In genomic region chr17:8324132-8324531, GRCh38 we compare ENCODE assay signal across 19 cellular contexts. TPM values are rescaled to one million over a fixed set of nuclear protein-coding genes. Genes with fewer than 3 reads are reported as not detected.
DNase-seq lines count a peak whose midpoint lies in the region; TF ChIP-seq lines count a peak whose summit lies in the region.
"Had no signal": no experiment of that assay in that cellular context is flagged by ENCODE, and none has a peak within 500 bp of the region (broad histone marks: within the 10 kb centered on the region; RNA-seq: fewer than 3 reads in every experiment).

No MANE protein-coding gene starts in this region.

- H3K36me3 Mint-ChIP-seq in endothelial cell (ENCODE audit: low read depth, unreplicated experiment): peaks cover 36% of the 10 kb centered on the region
- no peaks in the 10 kb centered on the region for H3K36me3 Mint-ChIP-seq in activated CD4-positive, alpha-beta memory T cell treated with anti-CD3 and anti-CD28 coated beads for 36 hours
- H3K36me3 Mint-ChIP-seq: CD8-positive, alpha-beta T cell had no signal

- no peaks in the 10 kb centered on the region for H3K9me3 Mint-ChIP-seq in endothelial cell (ENCODE audit: unreplicated experiment)
- no peaks in the 10 kb centered on the region for H3K9me3 Mint-ChIP-seq in activated CD4-positive, alpha-beta memory T cell treated with anti-CD3 and anti-CD28 coated beads for 36 hours
- H3K9me3 Mint-ChIP-seq: CD8-positive, alpha-beta T cell had no signal

- H3K27me3 Mint-ChIP-seq in endothelial cell (ENCODE audit: unreplicated experiment): peaks cover 14% of the 10 kb centered on the region
- peaks cover 42% of the 10 kb centered on the region for H3K27me3 Mint-ChIP-seq in activated CD4-positive, alpha-beta memory T cell treated with anti-CD3 and anti-CD28 coated beads for 36 hours

- peak overlapping the region; percentile 20 for H3K27ac Mint-ChIP-seq in endothelial cell (ENCODE audit: unreplicated experiment)
- H3K27ac Mint-ChIP-seq in activated CD4-positive, alpha-beta memory T cell treated with anti-CD3 and anti-CD28 coated beads for 36 hours: no peak overlapping the region
- H3K27ac Mint-ChIP-seq: CD8-positive, alpha-beta T cell had no signal

- no peak overlapping the region for H3K4me3 Mint-ChIP-seq in endothelial cell (ENCODE audit: unreplicated experiment)
- no peak overlapping the region for H3K4me3 Mint-ChIP-seq in activated CD4-positive, alpha-beta memory T cell treated with anti-CD3 and anti-CD28 coated beads for 36 hours
- H3K4me3 Mint-ChIP-seq: CD8-positive, alpha-beta T cell had no signal

- TF ChIP-seq CTCF in GM12873 (IDR thresholded peaks at IDR 0.05; ENCODE audit: insufficient read depth, low read depth, low read length, missing control alignments) (peak; percentile 2), endothelial cell (IDR thresholded peaks at IDR 0.05; ENCODE audit: unreplicated experiment) (no peak)

- intact Hi-C loops in activated CD4-positive, alpha-beta memory T cell treated with anti-CD3 and anti-CD28 coated beads for 36 hours (cut with micrococcal nuclease): no loop called here

- no peak overlapping the region for H3K27ac ChIP-seq in caudate nucleus (ENCODE audit: low read depth, low read length)
- H3K27ac ChIP-seq: SK-N-MC had no signal

- POLR2A ChIA-PET in activated CD4-positive, alpha-beta memory T cell treated with anti-CD3 and anti-CD28 coated beads for 36 hours (lab: Charles Lee): no interaction called here

- CTCF ChIA-PET in activated CD4-positive, alpha-beta memory T cell treated with anti-CD3 and anti-CD28 coated beads for 36 hours (lab: Charles Lee): no interaction called here

- peaks cover 47% of the 10 kb centered on the region for H3K4me1 Mint-ChIP-seq in endothelial cell (ENCODE audit: unreplicated experiment)
- peaks cover 14% of the 10 kb centered on the region for H3K4me1 Mint-ChIP-seq in activated CD4-positive, alpha-beta memory T cell treated with anti-CD3 and anti-CD28 coated beads for 36 hours (ENCODE audit: low read depth)

- peak; percentile 4 for DNase-seq in AG20443 (ENCODE audit: low spot score)
- DNase-seq in endothelial cell (ENCODE audit: low spot score): no peak
- DNase-seq in caudate nucleus (lab: John Stamatoyannopoulos, UW): no peak
- DNase-seq in activated CD4-positive, alpha-beta memory T cell treated with anti-CD3 and anti-CD28 coated beads for 36 hours: no peak
- DNase-seq in inferior parietal cortex (ENCODE audit: extremely low spot score): no peak
- DNase-seq: Calu3; CD8-positive, alpha-beta T cell; HCEC 1CT; NCI-H1105 treated with DMSO at 0.1 percent for 48 hours; NCI-H1694 treated with DMSO at 0.1 percent for 48 hours; NCI-H2107; NCI-H510A; NCI-H774; SHP77 had no signal

TF ChIP-seq in PFSK-1, 5 proteins besides CTCF, POLR2A, EP300 and RAD21:
- TF ChIP-seq TAF1 (IDR thresholded peaks at IDR 0.05; ENCODE audit: borderline replicate concordance, insufficient read depth, low read length) (no peak), FOXP2 (optimal IDR thresholded peaks at IDR 0.05; ENCODE audit: borderline replicate concordance, extremely low read depth, extremely low read length, insufficient read depth) (no peak), SIN3A (IDR thresholded peaks at IDR 0.05; ENCODE audit: borderline replicate concordance, insufficient read depth, low read length) (0 out of 2 replicates have a peak, but pooled peaks have one; percentile 25), POLR2AphosphoS5 (IDR thresholded peaks at IDR 0.05; ENCODE audit: low read depth, low read length) (no peak)
- TF ChIP-seq, protein P1, sequence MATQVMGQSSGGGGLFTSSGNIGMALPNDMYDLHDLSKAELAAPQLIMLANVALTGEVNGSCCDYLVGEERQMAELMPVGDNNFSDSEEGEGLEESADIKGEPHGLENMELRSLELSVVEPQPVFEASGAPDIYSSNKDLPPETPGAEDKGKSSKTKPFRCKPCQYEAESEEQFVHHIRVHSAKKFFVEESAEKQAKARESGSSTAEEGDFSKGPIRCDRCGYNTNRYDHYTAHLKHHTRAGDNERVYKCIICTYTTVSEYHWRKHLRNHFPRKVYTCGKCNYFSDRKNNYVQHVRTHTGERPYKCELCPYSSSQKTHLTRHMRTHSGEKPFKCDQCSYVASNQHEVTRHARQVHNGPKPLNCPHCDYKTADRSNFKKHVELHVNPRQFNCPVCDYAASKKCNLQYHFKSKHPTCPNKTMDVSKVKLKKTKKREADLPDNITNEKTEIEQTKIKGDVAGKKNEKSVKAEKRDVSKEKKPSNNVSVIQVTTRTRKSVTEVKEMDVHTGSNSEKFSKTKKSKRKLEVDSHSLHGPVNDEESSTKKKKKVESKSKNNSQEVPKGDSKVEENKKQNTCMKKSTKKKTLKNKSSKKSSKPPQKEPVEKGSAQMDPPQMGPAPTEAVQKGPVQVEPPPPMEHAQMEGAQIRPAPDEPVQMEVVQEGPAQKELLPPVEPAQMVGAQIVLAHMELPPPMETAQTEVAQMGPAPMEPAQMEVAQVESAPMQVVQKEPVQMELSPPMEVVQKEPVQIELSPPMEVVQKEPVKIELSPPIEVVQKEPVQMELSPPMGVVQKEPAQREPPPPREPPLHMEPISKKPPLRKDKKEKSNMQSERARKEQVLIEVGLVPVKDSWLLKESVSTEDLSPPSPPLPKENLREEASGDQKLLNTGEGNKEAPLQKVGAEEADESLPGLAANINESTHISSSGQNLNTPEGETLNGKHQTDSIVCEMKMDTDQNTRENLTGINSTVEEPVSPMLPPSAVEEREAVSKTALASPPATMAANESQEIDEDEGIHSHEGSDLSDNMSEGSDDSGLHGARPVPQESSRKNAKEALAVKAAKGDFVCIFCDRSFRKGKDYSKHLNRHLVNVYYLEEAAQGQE (IDR thresholded peaks at IDR 0.05; ENCODE audit: insufficient read depth in 1 of 2, low read depth in 2 of 2, low read length in 2 of 2): no peak
TF ChIP-seq in PFSK-1: peak in this region for 1.

RNA-seq across cellular contexts. Expression of gene ARHGEF15, which starts 14.1 kb away (rescaled TPM):
- polyA plus RNA-seq in PFSK-1 (2012; ENCODE audit: insufficient read length, low read depth): 58.9 TPM
- 113 TPM for total RNA-seq in endothelial cell (ENCODE audit: unreplicated experiment)
- total RNA-seq in activated CD4-positive, alpha-beta memory T cell treated with anti-CD3 and anti-CD28 coated beads for 36 hours: not detected
- total RNA-seq: Calu3; CD8-positive, alpha-beta T cell; RPMI7951 had no signal
- polyA plus RNA-seq: BJ had no signal

RNA-seq across cellular contexts. Expression of gene ODF4, which starts 15.5 kb away (rescaled TPM):
- not detected for polyA plus RNA-seq in PFSK-1 (2012; ENCODE audit: insufficient read length, low read depth)
- not detected for total RNA-seq in endothelial cell (ENCODE audit: unreplicated experiment)
- not detected for total RNA-seq in activated CD4-positive, alpha-beta memory T cell treated with anti-CD3 and anti-CD28 coated beads for 36 hours
- total RNA-seq: Calu3; CD8-positive, alpha-beta T cell; RPMI7951 had no signal
- polyA plus RNA-seq: BJ had no signal

RNA-seq across cellular contexts. Expression of gene SLC25A35, which starts 28.9 kb away (rescaled TPM):
- polyA plus RNA-seq in PFSK-1 (2012; ENCODE audit: insufficient read length, low read depth): 12.0 TPM
- 6.9 TPM for total RNA-seq in endothelial cell (ENCODE audit: unreplicated experiment)
- total RNA-seq in activated CD4-positive, alpha-beta memory T cell treated with anti-CD3 and anti-CD28 coated beads for 36 hours: 1 to 10 TPM; 3.4 to 3.9 TPM

RNA-seq across cellular contexts. Expression of gene RANGRF, which starts 35.7 kb away (rescaled TPM):
- polyA plus RNA-seq in PFSK-1 (2012; ENCODE audit: insufficient read length, low read depth): 96.1 TPM
- 22.0 TPM for total RNA-seq in endothelial cell (ENCODE audit: unreplicated experiment)
- total RNA-seq in activated CD4-positive, alpha-beta memory T cell treated with anti-CD3 and anti-CD28 coated beads for 36 hours: 10 to 100 TPM; 41.7 to 45.5 TPM

Comparison
In these comparisons a context has a peak if more than half of its experiments do, and no peak if none do; other contexts are left out.
1. RNA of gene ARHGEF15, which starts 14.1 kb away (total RNA-seq): 113 TPM in endothelial cell (single experiment); not detected in activated CD4-positive, alpha-beta memory T cell treated with anti-CD3 and anti-CD28 coated beads for 36 hours; every median in the first group is over 100 times any median in the second.